15 cellular contexts compared by ENCODE assay signal in the genomic region with DNA sequence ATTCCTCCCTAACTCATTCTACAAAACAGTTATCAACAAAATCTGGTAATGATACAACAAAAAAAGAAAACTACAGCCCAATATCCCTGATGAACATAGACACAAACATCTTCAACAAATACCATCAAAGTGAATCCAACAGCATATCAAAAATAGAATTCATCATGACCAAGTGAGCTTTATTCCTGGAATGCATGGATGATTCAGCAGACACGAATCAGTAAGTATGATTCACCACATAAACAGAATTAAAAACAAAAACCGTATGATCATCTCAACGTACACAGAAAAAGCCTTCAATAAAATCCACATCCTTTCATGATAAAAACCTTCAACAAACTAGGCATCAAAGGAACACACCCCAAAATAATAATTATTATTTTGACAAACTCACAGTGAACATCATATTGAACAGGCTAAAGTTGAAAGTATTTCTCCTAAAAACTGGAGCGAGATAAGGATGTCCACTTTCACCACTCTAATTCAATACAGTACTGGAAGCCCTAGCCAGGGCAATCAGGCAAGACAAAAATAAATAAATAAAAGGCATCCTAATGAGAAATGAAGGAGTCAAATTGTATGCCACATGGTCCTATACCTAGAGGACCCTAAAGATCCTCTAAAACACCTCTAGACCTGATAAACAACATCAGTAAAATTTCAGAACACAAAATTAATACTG.
DNase-seq lines count a peak whose midpoint lies in the region; ATAC-seq and TF ChIP-seq lines count a peak whose summit lies in the region.
"Had no signal": no experiment of that assay in that cellular context is flagged by ENCODE, and none has a peak within 500 bp of the region (broad histone marks: within the 10 kb centered on the region; RNA-seq: fewer than 3 reads in every experiment).

No MANE protein-coding gene starts in this region.

- no peak for TF ChIP-seq CTCF in fibroblast of pulmonary artery (IDR thresholded peaks at IDR 0.05; ENCODE audit: low read length, missing control alignments)

- no peak overlapping the region for H3K27ac Mint-ChIP-seq in activated T-cell treated with anti-CD3 and anti-CD28 coated beads, Interleukin-2, amount 50 U/mL, for 72 hours
- H3K27ac Mint-ChIP-seq: IgD-negative memory B cell; stimulated activated naive CD8-positive, alpha-beta T cell treated with anti-CD3 and anti-CD28 coated beads, Interleukin-15, Interleukin-2, amounts not matched to agents 100 ng/mL and 50 ng/mL, for 24 hours had no signal

- ATAC-seq in HG03439 (IDR thresholded peaks at IDR 0.05; ENCODE audit: unreplicated experiment) = no peak
- ATAC-seq in activated T-cell treated with anti-CD3 and anti-CD28 coated beads, Interleukin-2, amount 50 U/mL, for 72 hours (replicated peaks in 1 of 2) = no peak
- no peak for ATAC-seq in GM19328 (IDR thresholded peaks at IDR 0.05; ENCODE audit: unreplicated experiment)
- ATAC-seq: left lobe of liver had no signal

- H3K4me1 ChIP-seq in HAP-1 = no peaks in the 10 kb centered on the region
- H3K4me1 ChIP-seq: ascending aorta had no signal

- H3K4me3 Mint-ChIP-seq in activated T-cell treated with anti-CD3 and anti-CD28 coated beads, Interleukin-2, amount 50 U/mL, for 72 hours = no peak overlapping the region
- H3K4me3 Mint-ChIP-seq: IgD-negative memory B cell; stimulated activated naive CD8-positive, alpha-beta T cell treated with anti-CD3 and anti-CD28 coated beads, Interleukin-15, Interleukin-2, amounts not matched to agents 100 ng/mL and 50 ng/mL, for 24 hours had no signal

- no peaks in the 10 kb centered on the region for H3K27me3 Mint-ChIP-seq in activated T-cell treated with anti-CD3 and anti-CD28 coated beads, Interleukin-2, amount 50 U/mL, for 72 hours (ENCODE audit: low read depth)

- H3K4me3 ChIP-seq in fibroblast of pulmonary artery (replicated peaks; ENCODE audit: low read depth, low read length) = peak overlapping the region; percentile 13
- H3K4me3 ChIP-seq in HAP-1 = no peak overlapping the region
- H3K4me3 ChIP-seq: ascending aorta had no signal

- no peaks in the 10 kb centered on the region for H3K9me3 ChIP-seq in HAP-1
- H3K9me3 ChIP-seq: ascending aorta had no signal

- no peaks in the 10 kb centered on the region for H3K36me3 ChIP-seq in HAP-1 (replicated peaks)
- H3K36me3 ChIP-seq: ascending aorta had no signal

- no peaks in the 10 kb centered on the region for H3K27me3 ChIP-seq in HAP-1 (ENCODE audit: low read depth)
- H3K27me3 ChIP-seq: ascending aorta had no signal

- no peaks in the 10 kb centered on the region for H3K4me1 Mint-ChIP-seq in activated T-cell treated with anti-CD3 and anti-CD28 coated beads, Interleukin-2, amount 50 U/mL, for 72 hours (ENCODE audit: low read depth)

- in situ Hi-C loops in HAP-1 (cut with MboI; ENCODE audit: low sequenced_read_pairs) = no loop called here

- no peaks in the 10 kb centered on the region for H3K36me3 Mint-ChIP-seq in activated T-cell treated with anti-CD3 and anti-CD28 coated beads, Interleukin-2, amount 50 U/mL, for 72 hours (ENCODE audit: insufficient read depth in 2 of 2)

- DNase-seq in H4 (ENCODE audit: low spot score) (peak; percentile 23), SW480 (ENCODE audit: low spot score) (peak; percentile 13), fibroblast of pulmonary artery (ENCODE audit: low read depth) (peak; percentile 84), smooth muscle cell of the brain vasculature (ENCODE audit: low read depth, low spot score) (peak; percentile 32), HAP-1 (ENCODE audit: low spot score in 2 of 2) (no peak)
- no peak for DNase-seq in activated T-cell treated with anti-CD3 and anti-CD28 coated beads, Interleukin-2, amount 50 U/mL, for 72 hours
- DNase-seq: erythroblast; occipital lobe; stimulated activated CD4-positive, alpha-beta T cell treated with anti-CD3 and anti-CD28 coated beads, Interleukin-4, amount 100 ng/mL, for 24 hours had no signal

- H3K9me3 Mint-ChIP-seq in activated T-cell treated with anti-CD3 and anti-CD28 coated beads, Interleukin-2, amount 50 U/mL, for 72 hours = peaks cover 0 to 3% of the 10 kb centered on the region in 2 donors

Comparison
In these comparisons a context has a peak if more than half of its experiments do, and no peak if none do; other contexts are left out.
1. DNase-seq: peak in H4 (single experiment), SW480 (single experiment), fibroblast of pulmonary artery (single experiment) and smooth muscle cell of the brain vasculature (single experiment); none in HAP-1 (0 of 2) and activated T-cell treated with anti-CD3 and anti-CD28 coated beads, Interleukin-2, amount 50 U/mL, for 72 hours (0 of 2).